2 cellular contexts compared by ENCODE assay signal in the genomic region with DNA sequence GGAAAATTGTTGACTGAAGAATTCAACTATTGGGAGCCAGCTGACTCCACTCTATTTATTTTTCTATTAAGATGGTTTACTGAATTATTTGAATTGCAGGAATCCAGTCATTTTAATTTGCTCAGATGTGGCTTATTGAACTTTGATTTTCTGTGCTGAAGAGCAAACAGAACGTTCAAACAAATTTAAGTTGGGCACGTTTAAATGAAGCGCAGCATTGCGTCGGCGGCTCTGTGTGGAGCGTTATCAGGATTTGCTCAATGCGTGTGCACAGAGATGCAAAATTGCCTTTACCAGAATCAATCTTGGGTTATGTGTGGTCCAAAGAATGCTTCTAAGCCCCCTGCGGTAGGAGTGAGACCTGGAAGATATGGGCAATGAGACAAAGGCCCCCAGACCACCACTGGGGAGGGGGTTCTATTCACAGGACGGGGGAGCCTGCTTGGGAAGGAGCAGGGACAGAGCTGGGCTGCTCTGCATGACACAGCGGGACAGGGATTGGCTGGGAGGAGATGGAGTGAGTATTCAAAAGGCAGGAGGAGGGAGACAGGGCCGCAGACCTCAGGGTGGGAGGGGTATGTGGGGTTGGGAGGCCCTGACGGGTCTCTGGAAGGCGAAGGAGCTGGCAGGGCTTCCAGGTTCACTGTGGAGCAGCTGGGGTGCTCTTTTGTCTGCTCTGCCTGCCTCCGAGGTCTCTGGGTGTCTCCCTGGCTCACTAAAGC.
TF ChIP-seq lines count a peak whose summit lies in the region.

No MANE protein-coding gene starts in this region.

TF ChIP-seq in GM23338, 12 proteins besides CTCF, POLR2A, EP300 and RAD21 (continues in another document):
- TF ChIP-seq, protein P1, sequence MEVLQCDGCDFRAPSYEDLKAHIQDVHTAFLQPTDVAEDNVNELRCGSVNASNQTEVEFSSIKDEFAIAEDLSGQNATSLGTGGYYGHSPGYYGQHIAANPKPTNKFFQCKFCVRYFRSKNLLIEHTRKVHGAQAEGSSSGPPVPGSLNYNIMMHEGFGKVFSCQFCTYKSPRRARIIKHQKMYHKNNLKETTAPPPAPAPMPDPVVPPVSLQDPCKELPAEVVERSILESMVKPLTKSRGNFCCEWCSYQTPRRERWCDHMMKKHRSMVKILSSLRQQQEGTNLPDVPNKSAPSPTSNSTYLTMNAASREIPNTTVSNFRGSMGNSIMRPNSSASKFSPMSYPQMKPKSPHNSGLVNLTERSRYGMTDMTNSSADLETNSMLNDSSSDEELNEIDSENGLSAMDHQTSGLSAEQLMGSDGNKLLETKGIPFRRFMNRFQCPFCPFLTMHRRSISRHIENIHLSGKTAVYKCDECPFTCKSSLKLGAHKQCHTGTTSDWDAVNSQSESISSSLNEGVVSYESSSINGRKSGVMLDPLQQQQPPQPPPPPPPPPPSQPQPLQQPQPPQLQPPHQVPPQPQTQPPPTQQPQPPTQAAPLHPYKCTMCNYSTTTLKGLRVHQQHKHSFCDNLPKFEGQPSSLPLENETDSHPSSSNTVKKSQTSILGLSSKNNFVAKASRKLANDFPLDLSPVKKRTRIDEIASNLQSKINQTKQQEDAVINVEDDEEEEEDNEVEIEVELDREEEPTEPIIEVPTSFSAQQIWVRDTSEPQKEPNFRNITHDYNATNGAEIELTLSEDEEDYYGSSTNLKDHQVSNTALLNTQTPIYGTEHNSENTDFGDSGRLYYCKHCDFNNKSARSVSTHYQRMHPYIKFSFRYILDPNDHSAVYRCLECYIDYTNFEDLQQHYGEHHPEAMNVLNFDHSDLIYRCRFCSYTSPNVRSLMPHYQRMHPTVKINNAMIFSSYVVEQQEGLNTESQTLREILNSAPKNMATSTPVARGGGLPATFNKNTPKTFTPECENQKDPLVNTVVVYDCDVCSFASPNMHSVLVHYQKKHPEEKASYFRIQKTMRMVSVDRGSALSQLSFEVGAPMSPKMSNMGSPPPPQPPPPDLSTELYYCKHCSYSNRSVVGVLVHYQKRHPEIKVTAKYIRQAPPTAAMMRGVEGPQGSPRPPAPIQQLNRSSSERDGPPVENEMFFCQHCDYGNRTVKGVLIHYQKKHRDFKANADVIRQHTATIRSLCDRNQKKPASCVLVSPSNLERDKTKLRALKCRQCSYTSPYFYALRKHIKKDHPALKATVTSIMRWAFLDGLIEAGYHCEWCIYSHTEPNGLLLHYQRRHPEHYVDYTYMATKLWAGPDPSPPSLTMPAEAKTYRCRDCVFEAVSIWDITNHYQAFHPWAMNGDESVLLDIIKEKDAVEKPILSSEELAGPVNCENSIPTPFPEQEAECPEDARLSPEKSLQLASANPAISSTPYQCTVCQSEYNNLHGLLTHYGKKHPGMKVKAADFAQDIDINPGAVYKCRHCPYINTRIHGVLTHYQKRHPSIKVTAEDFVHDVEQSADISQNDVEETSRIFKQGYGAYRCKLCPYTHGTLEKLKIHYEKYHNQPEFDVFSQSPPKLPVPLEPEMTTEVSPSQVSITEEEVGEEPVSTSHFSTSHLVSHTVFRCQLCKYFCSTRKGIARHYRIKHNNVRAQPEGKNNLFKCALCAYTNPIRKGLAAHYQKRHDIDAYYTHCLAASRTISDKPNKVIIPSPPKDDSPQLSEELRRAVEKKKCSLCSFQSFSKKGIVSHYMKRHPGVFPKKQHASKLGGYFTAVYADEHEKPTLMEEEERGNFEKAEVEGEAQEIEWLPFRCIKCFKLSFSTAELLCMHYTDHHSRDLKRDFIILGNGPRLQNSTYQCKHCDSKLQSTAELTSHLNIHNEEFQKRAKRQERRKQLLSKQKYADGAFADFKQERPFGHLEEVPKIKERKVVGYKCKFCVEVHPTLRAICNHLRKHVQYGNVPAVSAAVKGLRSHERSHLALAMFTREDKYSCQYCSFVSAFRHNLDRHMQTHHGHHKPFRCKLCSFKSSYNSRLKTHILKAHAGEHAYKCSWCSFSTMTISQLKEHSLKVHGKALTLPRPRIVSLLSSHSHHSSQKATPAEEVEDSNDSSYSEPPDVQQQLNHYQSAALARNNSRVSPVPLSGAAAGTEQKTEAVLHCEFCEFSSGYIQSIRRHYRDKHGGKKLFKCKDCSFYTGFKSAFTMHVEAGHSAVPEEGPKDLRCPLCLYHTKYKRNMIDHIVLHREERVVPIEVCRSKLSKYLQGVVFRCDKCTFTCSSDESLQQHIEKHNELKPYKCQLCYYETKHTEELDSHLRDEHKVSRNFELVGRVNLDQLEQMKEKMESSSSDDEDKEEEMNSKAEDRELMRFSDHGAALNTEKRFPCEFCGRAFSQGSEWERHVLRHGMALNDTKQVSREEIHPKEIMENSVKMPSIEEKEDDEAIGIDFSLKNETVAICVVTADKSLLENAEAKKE (CRISPR knock-in tag; IDR thresholded peaks at IDR 0.05): no peak
- TF ChIP-seq ZNF114 (CRISPR knock-in tag; IDR thresholded peaks at IDR 0.05): no peak
- no peak for TF ChIP-seq CREB1 (CRISPR knock-in tag; IDR thresholded peaks at IDR 0.05; ENCODE audit: low read depth)
- no peak for TF ChIP-seq POLR2AphosphoS5 (IDR thresholded peaks at IDR 0.05; ENCODE audit: low read depth)
- TF ChIP-seq EZH2 (IDR thresholded peaks at IDR 0.05; ENCODE audit: low read depth, unreplicated experiment): no peak
- TF ChIP-seq JUNB (IDR thresholded peaks at IDR 0.05; ENCODE audit: unreplicated experiment): no peak
- TF ChIP-seq STAT1 (IDR thresholded peaks at IDR 0.05; ENCODE audit: unreplicated experiment): no peak
- TF ChIP-seq NANOG (IDR thresholded peaks at IDR 0.05; ENCODE audit: borderline replicate concordance): no peak
- TF ChIP-seq, protein P2, sequence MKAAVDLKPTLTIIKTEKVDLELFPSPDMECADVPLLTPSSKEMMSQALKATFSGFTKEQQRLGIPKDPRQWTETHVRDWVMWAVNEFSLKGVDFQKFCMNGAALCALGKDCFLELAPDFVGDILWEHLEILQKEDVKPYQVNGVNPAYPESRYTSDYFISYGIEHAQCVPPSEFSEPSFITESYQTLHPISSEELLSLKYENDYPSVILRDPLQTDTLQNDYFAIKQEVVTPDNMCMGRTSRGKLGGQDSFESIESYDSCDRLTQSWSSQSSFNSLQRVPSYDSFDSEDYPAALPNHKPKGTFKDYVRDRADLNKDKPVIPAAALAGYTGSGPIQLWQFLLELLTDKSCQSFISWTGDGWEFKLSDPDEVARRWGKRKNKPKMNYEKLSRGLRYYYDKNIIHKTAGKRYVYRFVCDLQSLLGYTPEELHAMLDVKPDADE (IDR thresholded peaks at IDR 0.05): no peak
- no peak for TF ChIP-seq ZNF331 (CRISPR knock-in tag; IDR thresholded peaks at IDR 0.05; ENCODE audit: low read depth)

TF ChIP-seq in WTC11, 78 proteins besides CTCF, POLR2A, EP300 and RAD21:
- TF ChIP-seq, protein P3, sequence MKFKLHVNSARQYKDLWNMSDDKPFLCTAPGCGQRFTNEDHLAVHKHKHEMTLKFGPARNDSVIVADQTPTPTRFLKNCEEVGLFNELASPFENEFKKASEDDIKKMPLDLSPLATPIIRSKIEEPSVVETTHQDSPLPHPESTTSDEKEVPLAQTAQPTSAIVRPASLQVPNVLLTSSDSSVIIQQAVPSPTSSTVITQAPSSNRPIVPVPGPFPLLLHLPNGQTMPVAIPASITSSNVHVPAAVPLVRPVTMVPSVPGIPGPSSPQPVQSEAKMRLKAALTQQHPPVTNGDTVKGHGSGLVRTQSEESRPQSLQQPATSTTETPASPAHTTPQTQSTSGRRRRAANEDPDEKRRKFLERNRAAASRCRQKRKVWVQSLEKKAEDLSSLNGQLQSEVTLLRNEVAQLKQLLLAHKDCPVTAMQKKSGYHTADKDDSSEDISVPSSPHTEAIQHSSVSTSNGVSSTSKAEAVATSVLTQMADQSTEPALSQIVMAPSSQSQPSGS (CRISPR knock-in tag; IDR thresholded peaks at IDR 0.05; ENCODE audit: borderline replicate concordance, low read depth): no peak
- no peak for TF ChIP-seq ESRRA (CRISPR knock-in tag; IDR thresholded peaks at IDR 0.05; ENCODE audit: borderline replicate concordance)
- TF ChIP-seq, protein P4, sequence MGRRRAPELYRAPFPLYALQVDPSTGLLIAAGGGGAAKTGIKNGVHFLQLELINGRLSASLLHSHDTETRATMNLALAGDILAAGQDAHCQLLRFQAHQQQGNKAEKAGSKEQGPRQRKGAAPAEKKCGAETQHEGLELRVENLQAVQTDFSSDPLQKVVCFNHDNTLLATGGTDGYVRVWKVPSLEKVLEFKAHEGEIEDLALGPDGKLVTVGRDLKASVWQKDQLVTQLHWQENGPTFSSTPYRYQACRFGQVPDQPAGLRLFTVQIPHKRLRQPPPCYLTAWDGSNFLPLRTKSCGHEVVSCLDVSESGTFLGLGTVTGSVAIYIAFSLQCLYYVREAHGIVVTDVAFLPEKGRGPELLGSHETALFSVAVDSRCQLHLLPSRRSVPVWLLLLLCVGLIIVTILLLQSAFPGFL (CRISPR knock-in tag; IDR thresholded peaks at IDR 0.05; ENCODE audit: borderline replicate concordance): no peak
